Comparison of ENCODE assay signal across 1 cellular context in genomic region chr1:224359207-224359606, GRCh38.
A peak's percentile ranks its signal among the peaks of the same experiment; 100 is the strongest.
TF ChIP-seq lines count a peak whose summit lies in the region.

No MANE protein-coding gene starts in this region.

TF ChIP-seq in K562, 482 proteins besides CTCF, POLR2A, EP300 and RAD21:
- TF ChIP-seq ZNF316 (IDR thresholded peaks at IDR 0.05) (peak; percentile 52), NR2C1 (IDR thresholded peaks at IDR 0.05) (no peak), NR2C1 (tag; IDR thresholded peaks at IDR 0.05) (no peak), SIN3B (IDR thresholded peaks at IDR 0.05; ENCODE audit: low read depth) (no peak), NELFE (IDR thresholded peaks at IDR 0.05; ENCODE audit: insufficient read depth, insufficient read length) (no peak), ZNF232 (CRISPR knock-in tag; IDR thresholded peaks at IDR 0.05) (no peak), TFAP4 (CRISPR knock-in tag; IDR thresholded peaks at IDR 0.05; ENCODE audit: borderline replicate concordance) (no peak), MLLT1 (IDR thresholded peaks at IDR 0.05) (no peak), C11orf30 (IDR thresholded peaks at IDR 0.05; ENCODE audit: low read depth) (peak; percentile 24; the same call in 1 of the 2 replicates), ETV5 (CRISPR knock-in tag; IDR thresholded peaks at IDR 0.05; ENCODE audit: low read depth) (no peak), ZBTB8A (IDR thresholded peaks at IDR 0.05; ENCODE audit: partially characterized antibody) (no peak), ZNF551 (CRISPR knock-in tag; IDR thresholded peaks at IDR 0.05) (no peak), MEF2D (tag; conservative IDR thresholded peaks at IDR 0.05; ENCODE audit: low read depth) (no peak), RNF2 (IDR thresholded peaks at IDR 0.05) (no peak), TBP (optimal IDR thresholded peaks at IDR 0.05; ENCODE audit: low read depth, low read length) (no peak)
TF ChIP-seq in K562: peak in this region for 2.
